In genomic region chr4:129929052-129929451, GRCh38 we compare ENCODE assay signal across 8 cellular contexts.
DNase-seq lines count a peak whose midpoint lies in the region; TF ChIP-seq lines count a peak whose summit lies in the region.

No MANE protein-coding gene starts in this region.

- H3K4me1 ChIP-seq in CD8-positive, alpha-beta memory T cell (ENCODE audit: insufficient read depth, low read length) = no peaks in the 10 kb centered on the region

- no peaks in the 10 kb centered on the region for H3K27me3 Mint-ChIP-seq in type B pancreatic cell
- no peaks in the 10 kb centered on the region for H3K27me3 Mint-ChIP-seq in CD8-positive, alpha-beta memory T cell

- no peak overlapping the region for H3K4me3 ChIP-seq in astrocyte of the spinal cord (ENCODE audit: low read depth, low read length)
- no peak overlapping the region for H3K4me3 ChIP-seq in CD8-positive, alpha-beta memory T cell (ENCODE audit: low read length)

- no peak overlapping the region for H3K4me3 Mint-ChIP-seq in type B pancreatic cell
- H3K4me3 Mint-ChIP-seq in CD8-positive, alpha-beta memory T cell = no peak overlapping the region

- no peaks in the 10 kb centered on the region for H3K4me1 Mint-ChIP-seq in type B pancreatic cell (ENCODE audit: unreplicated experiment)
- H3K4me1 Mint-ChIP-seq in CD8-positive, alpha-beta memory T cell = no peaks in the 10 kb centered on the region

- H3K27me3 ChIP-seq in CD8-positive, alpha-beta memory T cell (ENCODE audit: insufficient read depth, low read length, poor library complexity, severe bottlenecking) = no peaks in the 10 kb centered on the region

- peak; percentile 27; the same call in 1 of the 2 replicates for TF ChIP-seq CTCF in LNCAP (IDR thresholded peaks at IDR 0.05)
- peak; percentile 39 for TF ChIP-seq CTCF in astrocyte of the spinal cord (IDR thresholded peaks at IDR 0.05; ENCODE audit: low read depth, low read length)
- peak; percentile 73 for TF ChIP-seq CTCF in type B pancreatic cell (conservative IDR thresholded peaks at IDR 0.05)

- H3K27ac ChIP-seq in CD8-positive, alpha-beta memory T cell (ENCODE audit: low read depth, low read length) = no peak overlapping the region

- CTCF ChIA-PET in CD8-positive, alpha-beta memory T cell (lab: Charles Lee) = no interaction called here

- H3K36me3 ChIP-seq in CD8-positive, alpha-beta memory T cell (ENCODE audit: insufficient read depth, low read length) = no peaks in the 10 kb centered on the region

- H3K27ac Mint-ChIP-seq in type B pancreatic cell = no peak overlapping the region
- no peak overlapping the region for H3K27ac Mint-ChIP-seq in CD8-positive, alpha-beta memory T cell

- DNase-seq in NCI-H2227 (lab: John Stamatoyannopoulos, UW; ENCODE audit: unreplicated experiment) (peak; percentile 0), NCI-H2227 treated with DMSO at 0.1 percent for 48 hours (lab: John Stamatoyannopoulos, UW) (no peak), astrocyte of the spinal cord (ENCODE audit: low read depth, low spot score) (no peak), type B pancreatic cell (ENCODE audit: extremely low spot score, unreplicated experiment) (no peak), occipital lobe (lab: John Stamatoyannopoulos, UW) (no peak)
- DNase-seq in CD8-positive, alpha-beta memory T cell = no peak
- DNase-seq in stimulated activated CD4-positive, alpha-beta T cell treated with anti-CD3 and anti-CD28 coated beads, Interleukin-4, amount 100 ng/mL, for 1 hour = no peak

- H3K9me3 Mint-ChIP-seq in type B pancreatic cell = no peaks in the 10 kb centered on the region
- H3K9me3 Mint-ChIP-seq in CD8-positive, alpha-beta memory T cell = peaks cover 0 to 5% (median 1%) of the 10 kb centered on the region in 5 donors

- in situ Hi-C loops in astrocyte of the spinal cord (cut with HindIII; ENCODE audit: low sequenced_read_pairs) = no loop called here

- POLR2A ChIA-PET in CD8-positive, alpha-beta memory T cell (lab: Charles Lee) = no interaction called here

- H3K9me3 ChIP-seq in CD8-positive, alpha-beta memory T cell (ENCODE audit: low read length) = no peaks in the 10 kb centered on the region

- no peaks in the 10 kb centered on the region for H3K36me3 Mint-ChIP-seq in type B pancreatic cell
- no peaks in the 10 kb centered on the region for H3K36me3 Mint-ChIP-seq in CD8-positive, alpha-beta memory T cell
